17 cellular contexts compared by ENCODE assay signal in the genomic region with DNA sequence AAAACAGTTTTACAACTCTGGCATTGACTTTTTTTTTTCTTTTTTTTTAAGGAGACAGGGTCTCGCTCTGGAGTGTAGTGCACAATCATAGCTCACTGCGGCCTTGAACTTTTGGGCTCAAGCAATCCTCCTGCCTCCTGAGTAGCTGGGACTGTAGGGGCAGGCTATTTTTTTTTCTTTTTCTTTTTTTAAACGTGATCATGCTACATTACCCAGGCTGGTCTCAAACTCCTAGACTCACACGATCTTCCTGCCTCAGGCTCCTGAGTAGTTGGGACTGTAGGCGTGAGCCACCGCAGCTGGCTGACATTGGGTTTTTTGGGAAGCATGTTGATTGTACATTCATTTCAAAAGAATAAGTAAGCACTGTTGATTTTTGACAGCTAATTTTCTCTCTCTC.
"Had no signal": no experiment of that assay in that cellular context is flagged by ENCODE, and none has a peak within 500 bp of the region (broad histone marks: within the 10 kb centered on the region; RNA-seq: fewer than 3 reads in every experiment).

No MANE protein-coding gene starts in this region.

- H3K27ac ChIP-seq: brain microvascular endothelial cell, coronary artery, left lung, parathyroid adenoma, upper lobe of right lung, WERI-Rb-1 had no signal

- DNase-seq: activated CD4-positive, alpha-beta T cell treated with anti-CD3 and anti-CD28 coated beads, Interleukin-2, amount 50 U/mL, for 4 hours; activated gamma-delta T cell treated with Interleukin-2 at 50 U/mL for 16 hours; activated naive CD8-positive, alpha-beta T cell treated with anti-CD3 and anti-CD28 coated beads, Interleukin-2, amount 10 ng/mL, durations not matched to agents 7 days and 5 days; aorta; brain microvascular endothelial cell; central memory CD4-positive, alpha-beta T cell; heart right ventricle; left lung; naive thymus-derived CD4-positive, alpha-beta T cell; stimulated activated naive CD8-positive, alpha-beta T cell treated with anti-CD3 and anti-CD28 coated beads, Interleukin-15, Interleukin-2, amounts not matched to agents 100 U/mL and 50 U/mL, for 24 hours; SW 1271; upper lobe of right lung; WERI-Rb-1 had no signal

- H3K4me3 Mint-ChIP-seq: activated naive CD8-positive, alpha-beta T cell treated with anti-CD3 and anti-CD28 coated beads, Interleukin-2, amount 10 ng/mL, durations not matched to agents 7 days and 5 days; activated T-helper 1 cell treated with anti-CD3 and anti-CD28 coated beads, Interleukin-12 subunit alpha, Interleukin-12 subunit beta, Interleukin-2, Interleukin-4 antibody, amounts not matched to agents 30 ng/mL and 10 ng/mL and 1 ng/mL, durations not matched to agents 14 hours and 24 hours and 36 hours; memory B cell had no signal

- H3K9me3 ChIP-seq: heart right ventricle, left lung, upper lobe of right lung had no signal

- H3K4me1 ChIP-seq: parathyroid adenoma, upper lobe of right lung had no signal

- H3K4me3 ChIP-seq: coronary artery, heart right ventricle, left lung, upper lobe of right lung had no signal

- H3K4me1 Mint-ChIP-seq: activated naive CD8-positive, alpha-beta T cell treated with anti-CD3 and anti-CD28 coated beads, Interleukin-2, amount 10 ng/mL, durations not matched to agents 7 days and 5 days had no signal

- H3K27me3 ChIP-seq: brain microvascular endothelial cell, heart right ventricle, left lung, upper lobe of right lung had no signal

- H3K9me3 Mint-ChIP-seq: activated naive CD8-positive, alpha-beta T cell treated with anti-CD3 and anti-CD28 coated beads, Interleukin-2, amount 10 ng/mL, durations not matched to agents 7 days and 5 days; activated T-helper 1 cell treated with anti-CD3 and anti-CD28 coated beads, Interleukin-12 subunit alpha, Interleukin-12 subunit beta, Interleukin-2, Interleukin-4 antibody, amounts not matched to agents 30 ng/mL and 10 ng/mL and 1 ng/mL, durations not matched to agents 14 hours and 24 hours and 36 hours; memory B cell; naive thymus-derived CD4-positive, alpha-beta T cell had no signal

- H3K27me3 Mint-ChIP-seq: activated naive CD8-positive, alpha-beta T cell treated with anti-CD3 and anti-CD28 coated beads, Interleukin-2, amount 10 ng/mL, durations not matched to agents 7 days and 5 days; memory B cell; naive thymus-derived CD4-positive, alpha-beta T cell had no signal

- ATAC-seq: left lung; naive thymus-derived CD4-positive, alpha-beta T cell; stimulated activated naive CD8-positive, alpha-beta T cell treated with anti-CD3 and anti-CD28 coated beads, Interleukin-15, Interleukin-2, amounts not matched to agents 100 U/mL and 50 U/mL, for 24 hours; upper lobe of right lung had no signal

- H3K27ac Mint-ChIP-seq: activated naive CD8-positive, alpha-beta T cell treated with anti-CD3 and anti-CD28 coated beads, Interleukin-2, amount 10 ng/mL, durations not matched to agents 7 days and 5 days; activated T-helper 1 cell treated with anti-CD3 and anti-CD28 coated beads, Interleukin-12 subunit alpha, Interleukin-12 subunit beta, Interleukin-2, Interleukin-4 antibody, amounts not matched to agents 30 ng/mL and 10 ng/mL and 1 ng/mL, durations not matched to agents 14 hours and 24 hours and 36 hours; memory B cell had no signal
